In genomic region chr11:19234428-19234827, GRCh38 we compare ENCODE assay signal across 26 cellular contexts. TPM values are rescaled to one million over a fixed set of nuclear protein-coding genes. Genes with fewer than 3 reads are reported as not detected.
"Had no signal": no experiment of that assay in that cellular context is flagged by ENCODE, and none has a peak within 500 bp of the region (broad histone marks: within the 10 kb centered on the region; RNA-seq: fewer than 3 reads in every experiment).

No MANE protein-coding gene starts in this region.

- H3K4me1 ChIP-seq: breast epithelium had no signal

- H3K36me3 ChIP-seq: breast epithelium had no signal

- H3K9me3 ChIP-seq: breast epithelium had no signal

- DNase-seq: activated B cell treated with CpG ODN at 0.5 μM for 24 hours; activated CD4-positive, alpha-beta T cell treated with anti-CD3 and anti-CD28 coated beads for 1 hour; activated CD4-positive, alpha-beta T cell treated with anti-CD3 and anti-CD28 coated beads, Interleukin-2, amount 10 ng/mL, durations not matched to agents 24 days and 14 days; activated CD4-positive, alpha-beta T cell treated with anti-CD3 and anti-CD28 coated beads, Interleukin-2, amount 50 U/mL, for 48 hours; activated CD8-positive, alpha-beta memory T cell treated with anti-CD3 and anti-CD28 coated beads, Interleukin-2, amount 10 ng/mL, durations not matched to agents 7 days and 5 days; activated effector memory CD4-positive, alpha-beta T cell treated with Interleukin-2 at 50 U/mL for 16 hours; activated naive CD4-positive, alpha-beta T cell; activated T-cell treated with anti-CD3 and anti-CD28 coated beads, Interleukin-2, amount 50 U/mL, for 24 hours; aorta; NCI-H1092 treated with DMSO at 0.1 percent for 48 hours; NCI-H1417 treated with DMSO at 0.1 percent for 48 hours; NCI-H1694 treated with DMSO at 0.1 percent for 48 hours; NCI-H2029 treated with DMSO at 0.1 percent for 48 hours; NCI-H345; NCI-H510A; NCI-H526 treated with DMSO at 0.1 percent for 48 hours; NCI-H82; PC-3; T-cell; T-helper 2 cell; T1000 had no signal

- H3K27ac ChIP-seq: breast epithelium, KMS-11, SK-N-MC had no signal

- ATAC-seq: activated CD8-positive, alpha-beta memory T cell treated with anti-CD3 and anti-CD28 coated beads, Interleukin-2, amount 10 ng/mL, durations not matched to agents 7 days and 5 days; PC-3; T-cell had no signal

- H3K4me3 ChIP-seq: breast epithelium, SK-N-MC had no signal

RNA-seq across cellular contexts. Expression of gene CSRP3, which starts 32.6 kb away (rescaled TPM):
- total RNA-seq: activated B cell treated with CpG ODN at 0.5 μM for 24 hours; activated CD4-positive, alpha-beta T cell treated with anti-CD3 and anti-CD28 coated beads, Interleukin-2, amount 10 ng/mL, durations not matched to agents 24 days and 14 days; activated CD8-positive, alpha-beta memory T cell treated with anti-CD3 and anti-CD28 coated beads, Interleukin-2, amount 10 ng/mL, durations not matched to agents 7 days and 5 days; activated T-helper 1 cell treated with anti-CD3 and anti-CD28 coated beads, Interleukin-12 subunit alpha, Interleukin-12 subunit beta, Interleukin-2, Interleukin-4 antibody, amounts not matched to agents 30 ng/mL and 10 ng/mL and 1 ng/mL, durations not matched to agents 14 hours and 24 hours and 36 hours; aorta; breast epithelium; MCF 10A; PC-3; T-cell had no signal
